Comparison of ENCODE assay signal across 23 cellular contexts in genomic region chr22:29115682-29116313, GRCh38. TPM values are rescaled to one million over a fixed set of nuclear protein-coding genes. Genes with fewer than 3 reads are reported as not detected.
DNase-seq lines count a peak whose midpoint lies in the region; ATAC-seq and TF ChIP-seq lines count a peak whose summit lies in the region.
"Had no signal": no experiment of that assay in that cellular context is flagged by ENCODE, and none has a peak within 500 bp of the region (broad histone marks: within the 10 kb centered on the region; RNA-seq: fewer than 3 reads in every experiment).

No MANE protein-coding gene starts in this region.

- H3K27ac ChIP-seq in stomach, result peak overlapping the region; percentile 10 to 39 (median 26)
- H3K27ac ChIP-seq: GM23248, psoas muscle had no signal

- H3K27me3 Mint-ChIP-seq in natural killer cell treated with Interleukin-12 subunit alpha and Interleukin-12 subunit beta and Interleukin-15 and Interleukin-18, amount 100 ng/mL, for 72 hours, result peaks cover 14 to 33% of the 10 kb centered on the region in 2 donors
- peaks cover 11 to 15% of the 10 kb centered on the region in 2 donors for H3K27me3 Mint-ChIP-seq in natural killer cell (ENCODE audit: low read depth in 2 of 2)
- H3K27me3 Mint-ChIP-seq in immature natural killer cell (ENCODE audit: low read depth in 3 of 3), result peaks cover 7 to 10% (median 8%) of the 10 kb centered on the region in 3 donors

- H3K36me3 ChIP-seq in stomach, result no peaks in the 10 kb centered on the region

- no peak for TF ChIP-seq POLR2A in stomach (IDR thresholded peaks at IDR 0.05)

- peaks cover 4% of the 10 kb centered on the region for H3K9me3 Mint-ChIP-seq in natural killer cell treated with Interleukin-12 subunit alpha and Interleukin-12 subunit beta and Interleukin-15 and Interleukin-18, amount 100 ng/mL, for 72 hours
- H3K9me3 Mint-ChIP-seq in natural killer cell, result peaks cover 2 to 3% of the 10 kb centered on the region in 2 donors
- peaks cover 0 to 4% (median 2%) of the 10 kb centered on the region in 6 donors for H3K9me3 Mint-ChIP-seq in immature natural killer cell

- H3K4me3 Mint-ChIP-seq in natural killer cell treated with Interleukin-12 subunit alpha and Interleukin-12 subunit beta and Interleukin-15 and Interleukin-18, amount 100 ng/mL, for 72 hours, result no peak overlapping the region
- H3K4me3 Mint-ChIP-seq in natural killer cell, result no peak overlapping the region
- H3K4me3 Mint-ChIP-seq in immature natural killer cell, result peak overlapping the region in 1 of 5 donors; percentile 6
- H3K4me3 Mint-ChIP-seq: activated B cell treated with CpG ODN at 0.5 μM for 24 hours, CD14-positive monocyte had no signal

- no peaks in the 10 kb centered on the region for H3K9me3 ChIP-seq in stomach
- H3K9me3 ChIP-seq: psoas muscle had no signal

- intact Hi-C loops in natural killer cell (cut with micrococcal nuclease) (no loop called here), stomach (cut with DNase I; ENCODE audit: low total_unique reads) (no loop called here)

- peaks cover 28 to 35% of the 10 kb centered on the region in 2 donors for H3K4me1 Mint-ChIP-seq in natural killer cell treated with Interleukin-12 subunit alpha and Interleukin-12 subunit beta and Interleukin-15 and Interleukin-18, amount 100 ng/mL, for 72 hours (ENCODE audit: low read depth in 2 of 2)
- H3K4me1 Mint-ChIP-seq in natural killer cell, result peaks cover 13 to 23% of the 10 kb centered on the region in 2 donors
- peaks cover 13 to 14% of the 10 kb centered on the region in 2 donors for H3K4me1 Mint-ChIP-seq in immature natural killer cell
- H3K4me1 Mint-ChIP-seq: activated B cell treated with CpG ODN at 0.5 μM for 24 hours had no signal

- no peak for DNase-seq in natural killer cell treated with Interleukin-12 subunit alpha and Interleukin-12 subunit beta and Interleukin-15 and Interleukin-18, amount 100 ng/mL, for 72 hours (ENCODE audit: low spot score)
- no peak for DNase-seq in natural killer cell
- DNase-seq in amniotic epithelial cell (ENCODE audit: low read depth), result peak; percentile 52
- DNase-seq in immature natural killer cell, result no peak
- no peak for DNase-seq in stomach
- no peak for DNase-seq in COLO668 (lab: John Stamatoyannopoulos, UW; ENCODE audit: unreplicated experiment)
- DNase-seq in NK-92 (lab: John Stamatoyannopoulos, UW; ENCODE audit: unreplicated experiment), result no peak
- DNase-seq in activated T-cell treated with anti-CD3 and anti-CD28 coated beads, Interleukin-2, amount 50 U/mL, for 48 hours, result no peak
- DNase-seq: activated B cell treated with CpG ODN at 0.5 μM for 24 hours; activated effector memory CD4-positive, alpha-beta T cell treated with anti-CD3 and anti-CD28 coated beads, Interleukin-2, amount 50 U/mL, for 16 hours; effector CD8-positive, alpha-beta T cell; foreskin melanocyte; GM23248; hypothalamus; KG1; NCI-H1694 treated with DMSO at 0.1 percent for 48 hours; NCI-H526; psoas muscle; trophoblast cell had no signal

- no peaks in the 10 kb centered on the region for H3K27me3 ChIP-seq in stomach

- no peak overlapping the region for H3K4me3 ChIP-seq in stomach
- H3K4me3 ChIP-seq: GM23248, psoas muscle had no signal

- no peak for TF ChIP-seq EP300 in stomach (IDR thresholded peaks at IDR 0.05)

- TF ChIP-seq CTCF in natural killer cell (IDR thresholded peaks at IDR 0.05) (no peak), stomach (IDR thresholded peaks at IDR 0.05) (no peak)

- WGBS in stomach, 5 donors, result 42 to 55% (median 45%) methylated on average over 3 of the region's 3 CpGs

- H3K36me3 Mint-ChIP-seq in natural killer cell treated with Interleukin-12 subunit alpha and Interleukin-12 subunit beta and Interleukin-15 and Interleukin-18, amount 100 ng/mL, for 72 hours, result peaks cover 12% of the 10 kb centered on the region
- H3K36me3 Mint-ChIP-seq in natural killer cell (peaks cover 7% of the 10 kb centered on the region), immature natural killer cell (peaks cover 0 to 8% (median 4%) of the 10 kb centered on the region in 3 donors)
- H3K36me3 Mint-ChIP-seq: CD14-positive monocyte had no signal

- H3K27ac Mint-ChIP-seq in natural killer cell treated with Interleukin-12 subunit alpha and Interleukin-12 subunit beta and Interleukin-15 and Interleukin-18, amount 100 ng/mL, for 72 hours, result peak overlapping the region; percentile 2 to 78
- H3K27ac Mint-ChIP-seq in natural killer cell, result peak overlapping the region in 1 of 2 donors; percentile 51
- peak overlapping the region in 5 of 6 donors; percentile 53 to 87 (median 69) for H3K27ac Mint-ChIP-seq in immature natural killer cell
- H3K27ac Mint-ChIP-seq: activated B cell treated with CpG ODN at 0.5 μM for 24 hours had no signal

- H3K4me1 ChIP-seq in stomach, result peaks cover 0 to 24% (median 14%) of the 10 kb centered on the region in 4 donors
- H3K4me1 ChIP-seq: psoas muscle had no signal

- ATAC-seq in natural killer cell treated with Interleukin-12 subunit alpha and Interleukin-12 subunit beta and Interleukin-15 and Interleukin-18, amount 100 ng/mL, for 72 hours, result no peak
- no peak for ATAC-seq in natural killer cell
- ATAC-seq: psoas muscle had no signal

RNA-seq across cellular contexts. Expression of gene KREMEN1, which starts 43.0 kb away (rescaled TPM):
- total RNA-seq in natural killer cell treated with Interleukin-12 subunit alpha and Interleukin-12 subunit beta and Interleukin-15 and Interleukin-18, amount 100 ng/mL, for 72 hours, result under 1 TPM; 0.17 to 0.59 TPM
- total RNA-seq in natural killer cell (under 1 TPM in 1 of 3 donors, not detected in 2; 0.23 TPM), stomach (10 to 100 TPM in 4 of 5 donors, 1 to 10 TPM in 1; 5.4 to 34.5 (median 13.8) TPM)
- polyA plus RNA-seq in immature natural killer cell (not detected), stomach (1 to 10 TPM; 5.8 to 10.0 (median 8.1) TPM)
- total RNA-seq: activated B cell treated with CpG ODN at 0.5 μM for 24 hours had no signal

RNA-seq across cellular contexts. Expression of gene C22orf31, which starts 54.2 kb away (rescaled TPM):
- total RNA-seq in natural killer cell treated with Interleukin-12 subunit alpha and Interleukin-12 subunit beta and Interleukin-15 and Interleukin-18, amount 100 ng/mL, for 72 hours, result not detected
- total RNA-seq in natural killer cell, result not detected
- polyA plus RNA-seq in immature natural killer cell, result not detected
- under 1 TPM in 1 of 5 donors, not detected in 4; 0.55 TPM for total RNA-seq in stomach
- polyA plus RNA-seq in stomach, result not detected
- total RNA-seq: activated B cell treated with CpG ODN at 0.5 μM for 24 hours, epithelial cell of proximal tubule, GM23248, HT1080, lung microvascular endothelial cell, psoas muscle had no signal
- polyA plus RNA-seq: CD14-positive monocyte, GM23248, psoas muscle had no signal
